Comparison of ENCODE assay signal across 8 cellular contexts in genomic region chr9:112332272-112332671, GRCh38. TPM values are rescaled to one million over a fixed set of nuclear protein-coding genes. Genes with fewer than 3 reads are reported as not detected.
DNase-seq lines count a peak whose midpoint lies in the region; ATAC-seq and TF ChIP-seq lines count a peak whose summit lies in the region.

No MANE protein-coding gene starts in this region.

- H3K27ac ChIP-seq in BLaER1, result peak overlapping the region; percentile 96
- peak overlapping the region; percentile 95 for H3K27ac ChIP-seq in naive thymus-derived CD4-positive, alpha-beta T cell (ENCODE audit: low read depth, low read length)

- peaks cover 47% of the 10 kb centered on the region for H3K4me1 Mint-ChIP-seq in central memory CD8-positive, alpha-beta T cell
- H3K4me1 Mint-ChIP-seq in naive thymus-derived CD4-positive, alpha-beta T cell, result peaks cover 31 to 58% (median 49%) of the 10 kb centered on the region in 7 donors

- no peaks in the 10 kb centered on the region for H3K27me3 Mint-ChIP-seq in central memory CD8-positive, alpha-beta T cell
- no peaks in the 10 kb centered on the region for H3K27me3 Mint-ChIP-seq in naive thymus-derived CD4-positive, alpha-beta T cell

- H3K4me3 Mint-ChIP-seq in central memory CD8-positive, alpha-beta T cell, result peak overlapping the region; percentile 82
- peak overlapping the region; percentile 89 to 99 (median 96) for H3K4me3 Mint-ChIP-seq in naive thymus-derived CD4-positive, alpha-beta T cell

- no peaks in the 10 kb centered on the region for H3K27me3 ChIP-seq in BLaER1
- H3K27me3 ChIP-seq in naive thymus-derived CD4-positive, alpha-beta T cell (ENCODE audit: control insufficient read depth in 2 of 2, insufficient read depth in 2 of 2, low read length in 2 of 2), result no peaks in the 10 kb centered on the region

- CTCF ChIA-PET in naive thymus-derived CD4-positive, alpha-beta T cell (lab: Charles Lee), result interaction anchor here (0.6 to 1.6 kb wide), 2 partner anchors 29 to 239 kb away, joined by 3 to 7 read pairs; no protein-coding TSS in a partner anchor

- peak overlapping the region; percentile 77 for H3K4me2 ChIP-seq in BLaER1

- DNase-seq in LNCaP clone FGC (ENCODE audit: low read depth), result no peak
- DNase-seq in central memory CD8-positive, alpha-beta T cell (ENCODE audit: low spot score in 2 of 2), result no peak
- peak in 1 of 9 donors; percentile 13 for DNase-seq in naive thymus-derived CD4-positive, alpha-beta T cell
- no peak for DNase-seq in nucleus accumbens (lab: John Stamatoyannopoulos, UW)

- H3K36me3 ChIP-seq in BLaER1, result peaks cover 5% of the 10 kb centered on the region
- peaks cover 0 to 8% (median 0%) of the 10 kb centered on the region in 3 experiments for H3K36me3 ChIP-seq in naive thymus-derived CD4-positive, alpha-beta T cell (ENCODE audit: control insufficient read depth in 2 of 3, insufficient read depth in 3 of 3, low read length in 3 of 3)

- peaks cover 6% of the 10 kb centered on the region for H3K36me3 Mint-ChIP-seq in central memory CD8-positive, alpha-beta T cell (ENCODE audit: insufficient read depth)
- H3K36me3 Mint-ChIP-seq in naive thymus-derived CD4-positive, alpha-beta T cell, result peaks cover 0 to 8% (median 0%) of the 10 kb centered on the region in 5 donors

- TF ChIP-seq CTCF in LNCaP clone FGC (IDR thresholded peaks at IDR 0.05; ENCODE audit: control insufficient read depth, extremely low read depth, insufficient read depth), result no peak

- peak overlapping the region; percentile 86 for H3K27ac Mint-ChIP-seq in central memory CD8-positive, alpha-beta T cell (ENCODE audit: low read depth)
- H3K27ac Mint-ChIP-seq in naive thymus-derived CD4-positive, alpha-beta T cell, result peak overlapping the region; percentile 89 to 96 (median 95)

- peak overlapping the region; percentile 96 for H3K9ac ChIP-seq in BLaER1

- no peaks in the 10 kb centered on the region for H3K9me3 ChIP-seq in BLaER1
- no peaks in the 10 kb centered on the region for H3K9me3 ChIP-seq in naive thymus-derived CD4-positive, alpha-beta T cell (ENCODE audit: control insufficient read depth in 2 of 3, low read length in 3 of 3)

- ATAC-seq in central memory CD8-positive, alpha-beta T cell (replicated peaks; ENCODE audit: extremely low read depth, poor library complexity, severe bottlenecking), result no peak
- no peak for ATAC-seq in naive thymus-derived CD4-positive, alpha-beta T cell
- ATAC-seq in HG03159 (IDR thresholded peaks at IDR 0.05; ENCODE audit: unreplicated experiment) (no peak), esophagus mucosa (no peak), GM19351 (IDR thresholded peaks at IDR 0.05; ENCODE audit: unreplicated experiment) (no peak)

- intact Hi-C loops in naive thymus-derived CD4-positive, alpha-beta T cell (cut with micrococcal nuclease), result loop anchor here (2.0 to 10.0 kb wide), 16 partner anchors 15 to 1079 kb away; partner anchors contain the start of genes KIAA1958 (in 2 of the 2), C9orf43 (in 1 of the 2), ECPAS (in 1 of the 2) and FKBP15 (in 1 of the 2)

- H3K4me3 ChIP-seq in BLaER1, result peak overlapping the region; percentile 90
- peak overlapping the region; percentile 87 for H3K4me3 ChIP-seq in LNCaP clone FGC (ENCODE audit: low read depth, low read length)
- H3K4me3 ChIP-seq in naive thymus-derived CD4-positive, alpha-beta T cell (ENCODE audit: low read length), result peak overlapping the region; percentile 80

- H4K20me1 ChIP-seq in BLaER1, result peaks cover 46% of the 10 kb centered on the region

- H3K9me3 Mint-ChIP-seq in central memory CD8-positive, alpha-beta T cell, result no peaks in the 10 kb centered on the region
- peaks cover 0 to 1% (median 0%) of the 10 kb centered on the region in 11 donors for H3K9me3 Mint-ChIP-seq in naive thymus-derived CD4-positive, alpha-beta T cell

- peaks cover 33% of the 10 kb centered on the region for H3K4me1 ChIP-seq in BLaER1
- peaks cover 19 to 28% of the 10 kb centered on the region in 2 donors for H3K4me1 ChIP-seq in naive thymus-derived CD4-positive, alpha-beta T cell (ENCODE audit: control insufficient read depth in 2 of 2, insufficient read depth in 2 of 2, low read length in 2 of 2)

- POLR2A ChIA-PET in naive thymus-derived CD4-positive, alpha-beta T cell (lab: Charles Lee), result interaction anchor here (0.5 to 2.4 kb wide), 13 partner anchors 14 to 884 kb away, joined by 3 to 20 read pairs (median 5); partner anchors contain the start of genes DNAJC25, HSDL2, SUSD1 and UGCG

RNA-seq across cellular contexts. Expression of gene PTBP3, which starts 1.1 kb away (rescaled TPM):
- total RNA-seq in naive thymus-derived CD4-positive, alpha-beta T cell, result 100 to 1,000 TPM in 4 of 5 experiments, 10 to 100 TPM in 1; 99.2 to 148 (median 124) TPM
- 10 to 100 TPM; 28.8 to 39.8 TPM for polyA plus RNA-seq in naive thymus-derived CD4-positive, alpha-beta T cell
- 165 TPM for total RNA-seq in esophagus mucosa

RNA-seq across cellular contexts. Expression of gene HSDL2, which starts 47.6 kb away (rescaled TPM):
- 10 to 100 TPM in 4 of 5 experiments, 1 to 10 TPM in 1; 9.2 to 24.6 (median 15.3) TPM for total RNA-seq in naive thymus-derived CD4-positive, alpha-beta T cell
- polyA plus RNA-seq in naive thymus-derived CD4-positive, alpha-beta T cell, result 10 to 100 TPM; 15.6 to 23.1 TPM
- total RNA-seq in esophagus mucosa, result 27.5 TPM
